Comparison of ENCODE assay signal across 1 cellular context in the genomic region with DNA sequence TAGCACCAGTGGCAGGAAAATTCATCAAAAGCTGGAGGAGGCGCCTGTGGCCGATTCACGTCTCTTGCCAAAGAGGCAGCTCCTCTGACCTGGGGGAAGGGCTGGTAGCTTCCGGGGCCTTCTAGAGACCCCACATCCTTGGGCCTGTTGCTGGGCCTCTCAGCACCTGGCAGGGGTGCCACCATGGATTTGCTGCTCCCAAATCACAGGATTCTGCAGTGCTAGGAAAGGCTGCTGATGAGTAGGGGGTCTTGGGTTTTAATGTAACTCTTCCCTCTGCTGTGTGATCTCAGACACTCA.
TF ChIP-seq lines count a peak whose summit lies in the region.

No MANE protein-coding gene starts in this region.

TF ChIP-seq in K562, 482 proteins besides CTCF, POLR2A, EP300 and RAD21:
- no peak for TF ChIP-seq FOXK1 (CRISPR knock-in tag; IDR thresholded peaks at IDR 0.05; ENCODE audit: borderline replicate concordance)
- 0 out of 2 replicates have a peak, but pooled peaks have one; percentile 7 for TF ChIP-seq GABPB1 (CRISPR knock-in tag; IDR thresholded peaks at IDR 0.05)
- TF ChIP-seq PBX2 (CRISPR knock-in tag; IDR thresholded peaks at IDR 0.05; ENCODE audit: low read depth), result no peak
- no peak for TF ChIP-seq PBX2 (tag; conservative IDR thresholded peaks at IDR 0.05; ENCODE audit: low read depth)
TF ChIP-seq in K562: peak in this region for 1.
